ENCODE assay signal across 8 cellular contexts in genomic region chr3:184716652-184717607, GRCh38. TPM values are rescaled to one million over a fixed set of nuclear protein-coding genes. Genes with fewer than 3 reads are reported as not detected.
DNase-seq lines count a peak whose midpoint lies in the region; ATAC-seq and TF ChIP-seq lines count a peak whose summit lies in the region.

No MANE protein-coding gene starts in this region.

- no peak for TF ChIP-seq CTCF in right atrium auricular region (IDR thresholded peaks at IDR 0.05)

- peak overlapping the region; percentile 36 for H3K4me3 ChIP-seq in HUES48 (ENCODE audit: low read depth, low read length)
- no peak overlapping the region for H3K4me3 ChIP-seq in SJSA1
- no peak overlapping the region for H3K4me3 ChIP-seq in right atrium auricular region

- H3K27ac Mint-ChIP-seq in activated T-helper 17 cell treated with anti-CD3 and anti-CD28 coated beads, Interleukin-2, amount 50 U/mL, for 72 hours: no peak overlapping the region
- H3K27ac Mint-ChIP-seq in stimulated activated naive CD8-positive, alpha-beta T cell treated with anti-CD3 and anti-CD28 coated beads, Interleukin-15, amount 100 ng/mL, for 72 hours: peak overlapping the region in 1 of 2 donors; percentile 50

- H3K4me3 Mint-ChIP-seq in activated T-helper 17 cell treated with anti-CD3 and anti-CD28 coated beads, Interleukin-2, amount 50 U/mL, for 72 hours: no peak overlapping the region
- H3K4me3 Mint-ChIP-seq in stimulated activated naive CD8-positive, alpha-beta T cell treated with anti-CD3 and anti-CD28 coated beads, Interleukin-15, amount 100 ng/mL, for 72 hours: no peak overlapping the region

- H3K9me3 ChIP-seq in HUES48 (ENCODE audit: control insufficient read depth, insufficient read depth, low read length) (no peaks in the 10 kb centered on the region), SJSA1 (replicated peaks) (no peaks in the 10 kb centered on the region), right atrium auricular region (no peaks in the 10 kb centered on the region)

- peak overlapping the region; percentile 12; the same call in 1 of the 2 replicates for H3K9ac ChIP-seq in HUES48 (ENCODE audit: low read depth, low read length)

- H3K27ac ChIP-seq in HUES48 (ENCODE audit: low read depth, low read length) (peak overlapping the region; percentile 70), SJSA1 (no peak overlapping the region), right atrium auricular region (peak overlapping the region; percentile 58 to 82)

- DNase-seq in SJSA1 (ENCODE audit: low read depth in 1 of 2, low spot score in 2 of 2) (peak; percentile 38 to 46), right atrium auricular region (ENCODE audit: low spot score) (peak; percentile 66), NCI-H2029 (lab: John Stamatoyannopoulos, UW) (no peak)
- DNase-seq in stimulated activated CD8-positive, alpha-beta memory T cell treated with anti-CD3 and anti-CD28 coated beads, Interleukin-4, amount 100 ng/mL, for 48 hours: peak; percentile 18
- no peak for DNase-seq in stimulated activated CD4-positive, alpha-beta T cell treated with anti-CD3 and anti-CD28 coated beads, Interleukin-15, amount 100 ng/mL, for 24 hours
- DNase-seq in stimulated activated naive CD8-positive, alpha-beta T cell treated with anti-CD3 and anti-CD28 coated beads, Interleukin-15, amount 100 ng/mL, for 72 hours: no peak

- H3K27me3 ChIP-seq in HUES48 (ENCODE audit: control insufficient read depth, insufficient read depth, low read length) (no peaks in the 10 kb centered on the region), SJSA1 (replicated peaks) (no peaks in the 10 kb centered on the region), right atrium auricular region (no peaks in the 10 kb centered on the region)

- no peak for ATAC-seq in activated T-helper 17 cell treated with anti-CD3 and anti-CD28 coated beads, Interleukin-2, amount 50 U/mL, for 72 hours (replicated peaks)
- ATAC-seq in stimulated activated naive CD8-positive, alpha-beta T cell treated with anti-CD3 and anti-CD28 coated beads, Interleukin-15, amount 100 ng/mL, for 72 hours: no peak

- no peaks in the 10 kb centered on the region for H3K27me3 Mint-ChIP-seq in activated T-helper 17 cell treated with anti-CD3 and anti-CD28 coated beads, Interleukin-2, amount 50 U/mL, for 72 hours
- H3K27me3 Mint-ChIP-seq in stimulated activated naive CD8-positive, alpha-beta T cell treated with anti-CD3 and anti-CD28 coated beads, Interleukin-15, amount 100 ng/mL, for 72 hours: peaks cover 8% of the 10 kb centered on the region

- H3K36me3 Mint-ChIP-seq in activated T-helper 17 cell treated with anti-CD3 and anti-CD28 coated beads, Interleukin-2, amount 50 U/mL, for 72 hours (ENCODE audit: low read depth): no peaks in the 10 kb centered on the region

- H3K4me1 ChIP-seq in HUES48 (ENCODE audit: control insufficient read depth, insufficient read depth, low read length) (peaks cover 18% of the 10 kb centered on the region), SJSA1 (replicated peaks) (peaks cover 20% of the 10 kb centered on the region), right atrium auricular region (peaks cover 0 to 27% of the 10 kb centered on the region in 2 donors)

- no peaks in the 10 kb centered on the region for H3K36me3 ChIP-seq in HUES48 (ENCODE audit: control insufficient read depth, insufficient read depth, low read length)
- H3K36me3 ChIP-seq in SJSA1: no peaks in the 10 kb centered on the region
- H3K36me3 ChIP-seq in right atrium auricular region: no peaks in the 10 kb centered on the region

- no peaks in the 10 kb centered on the region for H3K9me3 Mint-ChIP-seq in activated T-helper 17 cell treated with anti-CD3 and anti-CD28 coated beads, Interleukin-2, amount 50 U/mL, for 72 hours
- H3K9me3 Mint-ChIP-seq in stimulated activated naive CD8-positive, alpha-beta T cell treated with anti-CD3 and anti-CD28 coated beads, Interleukin-15, amount 100 ng/mL, for 72 hours: no peaks in the 10 kb centered on the region

- H3K4me1 Mint-ChIP-seq in activated T-helper 17 cell treated with anti-CD3 and anti-CD28 coated beads, Interleukin-2, amount 50 U/mL, for 72 hours: peaks cover 12% of the 10 kb centered on the region
- H3K4me1 Mint-ChIP-seq in stimulated activated naive CD8-positive, alpha-beta T cell treated with anti-CD3 and anti-CD28 coated beads, Interleukin-15, amount 100 ng/mL, for 72 hours: peaks cover 7% of the 10 kb centered on the region

RNA-seq across cellular contexts. Expression of gene MAGEF1, which starts 5.1 kb away (rescaled TPM):
- 41.7 and 54.8 TPM in 2 replicates for total RNA-seq in SJSA1 (2014; rRNA removed; shearing (Covaris generic))
- 10 to 100 TPM; 26.9 to 32.2 TPM for total RNA-seq in right atrium auricular region
- 1 to 10 TPM; 7.4 to 8.1 TPM for total RNA-seq in activated T-helper 17 cell treated with anti-CD3 and anti-CD28 coated beads, Interleukin-2, amount 50 U/mL, for 72 hours

Comparison
In these comparisons a context has a peak if more than half of its experiments do, and no peak if none do; other contexts are left out.
1. DNase-seq: peak in SJSA1 (2 of 2), right atrium auricular region (single experiment) and stimulated activated CD8-positive, alpha-beta memory T cell treated with anti-CD3 and anti-CD28 coated beads, Interleukin-4, amount 100 ng/mL, for 48 hours (single experiment); none in stimulated activated CD4-positive, alpha-beta T cell treated with anti-CD3 and anti-CD28 coated beads, Interleukin-15, amount 100 ng/mL, for 24 hours (single experiment), stimulated activated naive CD8-positive, alpha-beta T cell treated with anti-CD3 and anti-CD28 coated beads, Interleukin-15, amount 100 ng/mL, for 72 hours (0 of 2) and NCI-H2029 (single experiment).